Comparison of ENCODE assay signal across 9 cellular contexts in genomic region chr10:125152646-125153368, GRCh38. TPM values are rescaled to one million over a fixed set of nuclear protein-coding genes. Genes with fewer than 3 reads are reported as not detected.
DNase-seq lines count a peak whose midpoint lies in the region; ATAC-seq and TF ChIP-seq lines count a peak whose summit lies in the region.
"Had no signal": no experiment of that assay in that cellular context is flagged by ENCODE, and none has a peak within 500 bp of the region (broad histone marks: within the 10 kb centered on the region; RNA-seq: fewer than 3 reads in every experiment).

No MANE protein-coding gene starts in this region.

- H3K9ac ChIP-seq in BLaER1 treated with 17β-estradiol and CSF1 and Interleukin-3, amounts not matched to agents 10 nM and 100 nM: peak overlapping the region in 10 of 11 experiments; percentile 47 to 77 (median 63); a peak in 18 of 22 replicates

- peaks cover 100% of the 10 kb centered on the region in 11 experiments for H4K20me1 ChIP-seq in BLaER1 treated with 17β-estradiol and CSF1 and Interleukin-3, amounts not matched to agents 10 nM and 100 nM

- peak overlapping the region; percentile 86 to 99 (median 97) for H3K4me2 ChIP-seq in BLaER1 treated with 17β-estradiol and CSF1 and Interleukin-3, amounts not matched to agents 10 nM and 100 nM

- no peaks in the 10 kb centered on the region for H3K27me3 ChIP-seq in BLaER1 treated with 17β-estradiol and CSF1 and Interleukin-3, amounts not matched to agents 10 nM and 100 nM

- intact Hi-C loops in left cardiac atrium (cut with DNase I): loop anchor here (5.0 to 10.0 kb wide), 2 partner anchors 68 to 91 kb away; no protein-coding TSS in a partner anchor

- no peaks in the 10 kb centered on the region for H3K27me3 Mint-ChIP-seq in osteocyte (ENCODE audit: unreplicated experiment)

- TF ChIP-seq CTCF in osteocyte (IDR thresholded peaks at IDR 0.05) (no peak), GM10266 (IDR thresholded peaks at IDR 0.05; ENCODE audit: control insufficient read depth, insufficient read depth, low read depth, missing control alignments) (no peak)

- peak; percentile 69 to 76 for ATAC-seq in left cardiac atrium
- ATAC-seq in GM19397 (IDR thresholded peaks at IDR 0.05; ENCODE audit: unreplicated experiment): no peak

- H3K27ac ChIP-seq in BLaER1 treated with 17β-estradiol and CSF1 and Interleukin-3, amounts not matched to agents 10 nM and 100 nM: peak overlapping the region in 6 of 11 experiments; percentile 49 to 75 (median 64); a peak in 10 of 22 replicates
- peak overlapping the region; percentile 70 for H3K27ac ChIP-seq in angular gyrus (ENCODE audit: low read depth, low read length)

- no peaks in the 10 kb centered on the region for H3K9me3 ChIP-seq in BLaER1 treated with 17β-estradiol and CSF1 and Interleukin-3, amounts not matched to agents 10 nM and 100 nM (replicated peaks in 1 of 11)

- H3K27ac Mint-ChIP-seq in osteocyte (ENCODE audit: unreplicated experiment): peak overlapping the region; percentile 93

- peak overlapping the region in 5 of 10 experiments; percentile 32 to 56 (median 43); a peak in 5 of 20 replicates for H3K4me3 ChIP-seq in BLaER1 treated with 17β-estradiol and CSF1 and Interleukin-3, amounts not matched to agents 10 nM and 100 nM

- DNase-seq in left cardiac atrium (peak; percentile 55), osteocyte (ENCODE audit: extremely low spot score, unreplicated experiment) (no peak), HPDE6-E6E7 (ENCODE audit: extremely low spot score) (no peak), D341Med (ENCODE audit: low spot score) (no peak), GM10266 (ENCODE audit: extremely low spot score) (no peak)
- DNase-seq: GOT3 had no signal

- peaks cover 88% of the 10 kb centered on the region for H3K4me1 Mint-ChIP-seq in osteocyte (ENCODE audit: unreplicated experiment)

- no peaks in the 10 kb centered on the region for H3K9me3 Mint-ChIP-seq in osteocyte (ENCODE audit: unreplicated experiment)

- H3K4me1 ChIP-seq in BLaER1 treated with 17β-estradiol and CSF1 and Interleukin-3, amounts not matched to agents 10 nM and 100 nM: peaks cover 98 to 100% (median 100%) of the 10 kb centered on the region in 10 experiments

- H3K36me3 Mint-ChIP-seq in osteocyte (ENCODE audit: unreplicated experiment): peaks cover 4% of the 10 kb centered on the region

- H3K4me3 Mint-ChIP-seq in osteocyte (ENCODE audit: unreplicated experiment): peak overlapping the region; percentile 47

- H3K36me3 ChIP-seq in BLaER1 treated with 17β-estradiol and CSF1 and Interleukin-3, amounts not matched to agents 10 nM and 100 nM: peaks cover 6 to 45% (median 27%) of the 10 kb centered on the region in 11 experiments; a peak in 19 of 22 replicates

RNA-seq across cellular contexts. Expression of gene CTBP2, which starts 7.6 kb away (rescaled TPM):
- 10 to 100 TPM; 30.8 to 36.8 TPM for total RNA-seq in left cardiac atrium
- 125 and 127 TPM in 2 replicates for total RNA-seq in osteocyte
